Comparison of ENCODE assay signal across 21 cellular contexts in genomic region chr5:124087752-124088151, GRCh38.
DNase-seq lines count a peak whose midpoint lies in the region; ATAC-seq and TF ChIP-seq lines count a peak whose summit lies in the region.
"Had no signal": no experiment of that assay in that cellular context is flagged by ENCODE, and none has a peak within 500 bp of the region (broad histone marks: within the 10 kb centered on the region; RNA-seq: fewer than 3 reads in every experiment).

No MANE protein-coding gene starts in this region.

- no peaks in the 10 kb centered on the region for H3K9me3 Mint-ChIP-seq in neural progenitor cell

- no peaks in the 10 kb centered on the region for H3K79me2 ChIP-seq in neural progenitor cell (ENCODE audit: low read depth)

- WGBS in iPS DF 6.9 (ENCODE audit: insufficient coverage, insufficient read length): no CpG with 5 or more reads among the region's 2 CpGs

- peak overlapping the region; percentile 27 for H3K27ac Mint-ChIP-seq in neural progenitor cell
- H3K27ac Mint-ChIP-seq: B cell, CD14-positive monocyte had no signal

- H3K9ac ChIP-seq in HUES48 (ENCODE audit: low read depth, low read length): no peak overlapping the region
- no peak overlapping the region for H3K9ac ChIP-seq in neural progenitor cell

- H3K27me3 ChIP-seq in HUES48 (ENCODE audit: control insufficient read depth, insufficient read depth, low read length) (no peaks in the 10 kb centered on the region), iPS DF 6.9 (ENCODE audit: control insufficient read depth, insufficient read depth, low read length) (no peaks in the 10 kb centered on the region), neural progenitor cell (no peaks in the 10 kb centered on the region)
- H3K27me3 ChIP-seq: SJSA1 had no signal

- no peak for TF ChIP-seq CTCF in neural progenitor cell (IDR thresholded peaks at IDR 0.05)

- no peaks in the 10 kb centered on the region for H3K9me3 ChIP-seq in HUES48 (ENCODE audit: control insufficient read depth, insufficient read depth, low read length)
- H3K9me3 ChIP-seq in iPS DF 6.9 (ENCODE audit: control insufficient read depth, insufficient read depth, low read length): no peaks in the 10 kb centered on the region
- H3K9me3 ChIP-seq in neural progenitor cell (ENCODE audit: low read depth): no peaks in the 10 kb centered on the region
- H3K9me3 ChIP-seq: A549, HAP-1, SJSA1 had no signal

- no peak overlapping the region for H3K4me3 ChIP-seq in HUES48 (ENCODE audit: low read depth, low read length)
- no peak overlapping the region for H3K4me3 ChIP-seq in iPS DF 6.9 (ENCODE audit: low read length)
- H3K4me3 ChIP-seq in neural progenitor cell: no peak overlapping the region
- H3K4me3 ChIP-seq: A549, HAP-1, SJSA1 had no signal

- peak; percentile 29 for DNase-seq in NCI-H748 treated with DMSO at 0.1 percent for 48 hours (lab: John Stamatoyannopoulos, UW)
- DNase-seq in iPS DF 6.9 (ENCODE audit: low read depth, low spot score): peak; percentile 27
- peak; percentile 51 for DNase-seq in neural progenitor cell (ENCODE audit: low spot score)
- no peak for DNase-seq in SW 1271 (lab: John Stamatoyannopoulos, UW)
- no peak for DNase-seq in RPMI8226
- no peak for DNase-seq in NOMO-1 treated with dmso at 0.1 percent for 144 hours (lab: John Stamatoyannopoulos, UW; ENCODE audit: unreplicated experiment)
- DNase-seq: NCI-H1105, NCI-H1694 treated with DMSO at 0.1 percent for 48 hours, NCI-H2081 treated with DMSO at 0.1 percent for 48 hours, NCI-H510A, NCI-H82, OCI-M1 had no signal

- no peak overlapping the region for H3K4me3 Mint-ChIP-seq in neural progenitor cell
- H3K4me3 Mint-ChIP-seq: B cell, CD14-positive monocyte, IgD-negative memory B cell had no signal

- peak overlapping the region; percentile 41 for H3K4me2 ChIP-seq in neural progenitor cell
- H3K4me2 ChIP-seq: A549 had no signal

- no peak for ATAC-seq in GM18519 (IDR thresholded peaks at IDR 0.05; ENCODE audit: low FRiP score, unreplicated experiment)
- ATAC-seq: A549, Right ventricle myocardium inferior had no signal

- H2AFZ ChIP-seq in neural progenitor cell (replicated peaks): no peak overlapping the region

- H3K4me1 Mint-ChIP-seq in neural progenitor cell: peaks cover 31% of the 10 kb centered on the region
- H3K4me1 Mint-ChIP-seq: B cell, CD14-positive monocyte had no signal

- peaks cover 1% of the 10 kb centered on the region for H3K36me3 Mint-ChIP-seq in neural progenitor cell
- H3K36me3 Mint-ChIP-seq: CD14-positive monocyte, IgD-negative memory B cell had no signal

- H3F3A ChIP-seq in neural progenitor cell (ENCODE audit: low read depth): peaks cover 25% of the 10 kb centered on the region

- peak overlapping the region; percentile 67 for H3K27ac ChIP-seq in HUES48 (ENCODE audit: low read depth, low read length)
- no peak overlapping the region for H3K27ac ChIP-seq in iPS DF 6.9 (ENCODE audit: low read length)
- H3K27ac ChIP-seq in neural progenitor cell: no peak overlapping the region
- H3K27ac ChIP-seq: A549, SJSA1 had no signal

- no peaks in the 10 kb centered on the region for H3K36me3 ChIP-seq in HUES48 (ENCODE audit: control insufficient read depth, insufficient read depth, low read length)
- no peaks in the 10 kb centered on the region for H3K36me3 ChIP-seq in iPS DF 6.9 (ENCODE audit: control insufficient read depth, insufficient read depth, low read length)
- no peaks in the 10 kb centered on the region for H3K36me3 ChIP-seq in neural progenitor cell
- H3K36me3 ChIP-seq: HAP-1, SJSA1 had no signal

- H3K27me3 Mint-ChIP-seq in neural progenitor cell (ENCODE audit: insufficient read depth, low read depth): no peaks in the 10 kb centered on the region
- H3K27me3 Mint-ChIP-seq: B cell, IgD-negative memory B cell had no signal

- H3K4me1 ChIP-seq in HUES48 (ENCODE audit: control insufficient read depth, insufficient read depth, low read length): peaks cover 30% of the 10 kb centered on the region
- peaks cover 3% of the 10 kb centered on the region; the same call in 1 of the 2 replicates for H3K4me1 ChIP-seq in iPS DF 6.9 (ENCODE audit: control insufficient read depth, insufficient read depth, low read length)
- H3K4me1 ChIP-seq in neural progenitor cell: peaks cover 32% of the 10 kb centered on the region
- H3K4me1 ChIP-seq: A549, SJSA1 had no signal

- no peaks in the 10 kb centered on the region for H4K20me1 ChIP-seq in neural progenitor cell (ENCODE audit: low read depth)

Comparison
In these comparisons a context has a peak if more than half of its experiments do, and no peak if none do; other contexts are left out.
1. DNase-seq: peak in NCI-H748 treated with DMSO at 0.1 percent for 48 hours (single experiment), iPS DF 6.9 (single experiment) and neural progenitor cell (single experiment); none in SW 1271 (0 of 2), RPMI8226 (single experiment) and NOMO-1 treated with dmso at 0.1 percent for 144 hours (single experiment).